Comparison of ENCODE assay signal across 17 cellular contexts in genomic region chr1:82927753-82928152, GRCh38.
"Had no signal": no experiment of that assay in that cellular context is flagged by ENCODE, and none has a peak within 500 bp of the region (broad histone marks: within the 10 kb centered on the region; RNA-seq: fewer than 3 reads in every experiment).

No MANE protein-coding gene starts in this region.

- H3K27me3 Mint-ChIP-seq: brain had no signal

- H3K27ac Mint-ChIP-seq: activated naive CD4-positive, alpha-beta T cell treated with anti-CD3 and anti-CD28 coated beads, Interleukin-2, amount 50 U/mL, for 72 hours; naive thymus-derived CD4-positive, alpha-beta T cell; stimulated activated memory B cell treated with anti-CD40 and anti-IgM and Interleukin-4, amounts not matched to agents 10 μg/mL and 1 μg/mL and 100 μg/mL, for 72 hours had no signal

- H3K4me3 Mint-ChIP-seq: brain; naive thymus-derived CD4-positive, alpha-beta T cell; stimulated activated memory B cell treated with anti-CD40 and anti-IgM and Interleukin-4, amounts not matched to agents 10 μg/mL and 1 μg/mL and 100 μg/mL, for 72 hours had no signal

- DNase-seq: activated CD4-positive, alpha-beta T cell treated with anti-CD3 and anti-CD28 coated beads, Interleukin-2, amount 50 U/mL, for 1 hour; activated effector memory CD4-positive, alpha-beta T cell treated with Interleukin-2 at 50 U/mL for 16 hours; activated T-cell treated with anti-CD3 and anti-CD28 coated beads for 4 hours; amniotic stem cell; cerebellar nuclear complex; dermis blood vessel endothelial cell; foreskin keratinocyte; lower lobe of right lung; naive thymus-derived CD4-positive, alpha-beta T cell; small intestine; T-helper 2 cell; tibial artery; uterus had no signal

- H3K36me3 ChIP-seq: heart left ventricle, lower lobe of right lung, tibial artery, uterus had no signal

- H3K9me3 Mint-ChIP-seq: brain; naive thymus-derived CD4-positive, alpha-beta T cell had no signal

- ATAC-seq: activated naive CD4-positive, alpha-beta T cell treated with anti-CD3 and anti-CD28 coated beads, Interleukin-2, amount 50 U/mL, for 72 hours; foreskin keratinocyte; lower lobe of right lung; naive thymus-derived CD4-positive, alpha-beta T cell; stimulated activated memory B cell treated with anti-CD40 and anti-IgM and Interleukin-4, amounts not matched to agents 10 μg/mL and 1 μg/mL and 100 μg/mL, for 72 hours had no signal

- H3K4me3 ChIP-seq: heart left ventricle, lower lobe of right lung, tibial artery, uterus had no signal

- H3K27me3 ChIP-seq: foreskin keratinocyte, heart left ventricle, tibial artery, uterus had no signal

- H3K27ac ChIP-seq: foreskin keratinocyte, heart left ventricle, lower lobe of right lung, tibial artery, uterus had no signal

- H3K9me3 ChIP-seq: heart left ventricle, lower lobe of right lung, tibial artery, uterus had no signal

- H3K4me1 ChIP-seq: foreskin keratinocyte, lower lobe of right lung, tibial artery, uterus had no signal

- H3K4me1 Mint-ChIP-seq: stimulated activated memory B cell treated with anti-CD40 and anti-IgM and Interleukin-4, amounts not matched to agents 10 μg/mL and 1 μg/mL and 100 μg/mL, for 72 hours had no signal

- H3K36me3 Mint-ChIP-seq: brain; naive thymus-derived CD4-positive, alpha-beta T cell; stimulated activated memory B cell treated with anti-CD40 and anti-IgM and Interleukin-4, amounts not matched to agents 10 μg/mL and 1 μg/mL and 100 μg/mL, for 72 hours had no signal
